In the genomic region with DNA sequence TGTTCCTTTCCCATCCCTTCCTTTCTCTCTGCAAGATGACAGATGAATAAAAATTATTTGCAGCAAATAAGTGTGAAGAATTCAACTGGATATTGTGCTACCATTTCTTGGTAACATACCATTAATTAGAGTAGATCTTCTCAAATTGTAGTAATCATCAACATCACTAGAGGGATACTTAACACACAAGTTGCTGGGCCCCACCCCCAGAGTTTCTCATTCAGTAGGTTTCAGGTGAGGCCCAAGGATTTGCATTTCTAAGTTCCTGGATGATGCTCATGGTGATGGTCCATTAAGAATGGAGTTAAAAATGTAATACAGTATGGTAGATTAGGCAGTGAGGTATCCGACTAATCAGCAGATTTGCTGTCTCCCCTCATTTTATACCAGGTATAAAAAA, we compare ENCODE assay signal across 1 cellular context.
TF ChIP-seq lines count a peak whose summit lies in the region.

No MANE protein-coding gene starts in this region.

TF ChIP-seq in GM12878, 131 proteins besides CTCF, POLR2A, EP300 and RAD21 (continued from another document):
- TF ChIP-seq, protein P1, sequence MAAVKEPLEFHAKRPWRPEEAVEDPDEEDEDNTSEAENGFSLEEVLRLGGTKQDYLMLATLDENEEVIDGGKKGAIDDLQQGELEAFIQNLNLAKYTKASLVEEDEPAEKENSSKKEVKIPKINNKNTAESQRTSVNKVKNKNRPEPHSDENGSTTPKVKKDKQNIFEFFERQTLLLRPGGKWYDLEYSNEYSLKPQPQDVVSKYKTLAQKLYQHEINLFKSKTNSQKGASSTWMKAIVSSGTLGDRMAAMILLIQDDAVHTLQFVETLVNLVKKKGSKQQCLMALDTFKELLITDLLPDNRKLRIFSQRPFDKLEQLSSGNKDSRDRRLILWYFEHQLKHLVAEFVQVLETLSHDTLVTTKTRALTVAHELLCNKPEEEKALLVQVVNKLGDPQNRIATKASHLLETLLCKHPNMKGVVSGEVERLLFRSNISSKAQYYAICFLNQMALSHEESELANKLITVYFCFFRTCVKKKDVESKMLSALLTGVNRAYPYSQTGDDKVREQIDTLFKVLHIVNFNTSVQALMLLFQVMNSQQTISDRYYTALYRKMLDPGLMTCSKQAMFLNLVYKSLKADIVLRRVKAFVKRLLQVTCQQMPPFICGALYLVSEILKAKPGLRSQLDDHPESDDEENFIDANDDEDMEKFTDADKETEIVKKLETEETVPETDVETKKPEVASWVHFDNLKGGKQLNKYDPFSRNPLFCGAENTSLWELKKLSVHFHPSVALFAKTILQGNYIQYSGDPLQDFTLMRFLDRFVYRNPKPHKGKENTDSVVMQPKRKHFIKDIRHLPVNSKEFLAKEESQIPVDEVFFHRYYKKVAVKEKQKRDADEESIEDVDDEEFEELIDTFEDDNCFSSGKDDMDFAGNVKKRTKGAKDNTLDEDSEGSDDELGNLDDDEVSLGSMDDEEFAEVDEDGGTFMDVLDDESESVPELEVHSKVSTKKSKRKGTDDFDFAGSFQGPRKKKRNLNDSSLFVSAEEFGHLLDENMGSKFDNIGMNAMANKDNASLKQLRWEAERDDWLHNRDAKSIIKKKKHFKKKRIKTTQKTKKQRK (IDR thresholded peaks at IDR 0.05; ENCODE audit: low read depth, low read length), result no peak
- TF ChIP-seq, protein P2, sequence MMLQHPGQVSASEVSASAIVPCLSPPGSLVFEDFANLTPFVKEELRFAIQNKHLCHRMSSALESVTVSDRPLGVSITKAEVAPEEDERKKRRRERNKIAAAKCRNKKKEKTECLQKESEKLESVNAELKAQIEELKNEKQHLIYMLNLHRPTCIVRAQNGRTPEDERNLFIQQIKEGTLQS (IDR thresholded peaks at IDR 0.05; ENCODE audit: borderline replicate concordance, extremely low read depth, low read depth, low read length), result no peak
- TF ChIP-seq MXI1 (IDR thresholded peaks at IDR 0.05; ENCODE audit: low read depth, low read length) (no peak), GABPA (IDR thresholded peaks at IDR 0.05; ENCODE audit: low read depth) (no peak)
